In genomic region chr12:56087220-56087619, GRCh38 we compare ENCODE assay signal across 1 cellular context.
TF ChIP-seq lines count a peak whose summit lies in the region.

No MANE protein-coding gene starts in this region.

TF ChIP-seq in IMR-90, 13 proteins besides CTCF, POLR2A, EP300 and RAD21:
- TF ChIP-seq SMC3 (IDR thresholded peaks at IDR 0.05; ENCODE audit: low read depth, low read length) (no peak), USF2 (IDR thresholded peaks at IDR 0.05; ENCODE audit: low read depth, low read length) (no peak), ELK1 (IDR thresholded peaks at IDR 0.05; ENCODE audit: borderline replicate concordance, low read depth, low read length) (no peak), MAZ (IDR thresholded peaks at IDR 0.05; ENCODE audit: borderline replicate concordance, low read depth, low read length) (no peak)
